14 cellular contexts compared by ENCODE assay signal in genomic region chr14:91278383-91278715, GRCh38. TPM values are rescaled to one million over a fixed set of nuclear protein-coding genes. Genes with fewer than 3 reads are reported as not detected.
DNase-seq lines count a peak whose midpoint lies in the region; ATAC-seq and TF ChIP-seq lines count a peak whose summit lies in the region.
"Had no signal": no experiment of that assay in that cellular context is flagged by ENCODE, and none has a peak within 500 bp of the region (broad histone marks: within the 10 kb centered on the region; RNA-seq: fewer than 3 reads in every experiment).

No MANE protein-coding gene starts in this region.

- peaks cover 7% of the 10 kb centered on the region for H3K36me3 Mint-ChIP-seq in activated naive CD4-positive, alpha-beta T cell treated with anti-CD3 and anti-CD28 coated beads, Interleukin-2, amount 50 U/mL, for 24 hours
- peaks cover 19% of the 10 kb centered on the region in 2 donors for H3K36me3 Mint-ChIP-seq in activated naive CD4-positive, alpha-beta T cell treated with anti-CD3 and anti-CD28 coated beads, Interleukin-2, amount 50 U/mL, for 72 hours

- H3K9ac ChIP-seq in stomach smooth muscle (ENCODE audit: low read length in 2 of 2), result no peak overlapping the region
- H3K9ac ChIP-seq: GM23248 had no signal

- H3K36me3 ChIP-seq in KOPT-K1 (ENCODE audit: insufficient read depth, low read length) (peaks cover 93% of the 10 kb centered on the region), stomach smooth muscle (ENCODE audit: control insufficient read depth in 2 of 2, insufficient read depth in 2 of 2, low read length in 2 of 2) (peaks cover 0 to 3% of the 10 kb centered on the region in 2 donors)

- POLR2A ChIA-PET in RWPE1 (lab: Yijun Ruan, JAX; ENCODE audit: low non-redundant PET), result no interaction called here

- no peak overlapping the region for H3K4me3 ChIP-seq in stomach smooth muscle (ENCODE audit: low read length in 2 of 2)
- H3K4me3 ChIP-seq: A549, GM12878, GM23248 had no signal

- H3K27ac ChIP-seq in KOPT-K1 (ENCODE audit: low read depth, low read length, poor library complexity, severe bottlenecking), result peak overlapping the region; percentile 13
- H3K27ac ChIP-seq in RWPE1, result peak overlapping the region; percentile 94
- H3K27ac ChIP-seq in stomach smooth muscle (ENCODE audit: low read length), result peak overlapping the region; percentile 66
- H3K27ac ChIP-seq: A549, GM23248 had no signal

- H3K4me3 Mint-ChIP-seq in activated naive CD4-positive, alpha-beta T cell treated with anti-CD3 and anti-CD28 coated beads, Interleukin-2, amount 50 U/mL, for 24 hours, result no peak overlapping the region
- no peak overlapping the region for H3K4me3 Mint-ChIP-seq in stimulated activated naive CD8-positive, alpha-beta T cell treated with anti-CD3 and anti-CD28 coated beads, Interleukin-15, amount 100 ng/mL, for 72 hours
- H3K4me3 Mint-ChIP-seq: CD14-positive monocyte, IgD-negative memory B cell had no signal

- H3K4me1 Mint-ChIP-seq in activated naive CD4-positive, alpha-beta T cell treated with anti-CD3 and anti-CD28 coated beads, Interleukin-2, amount 50 U/mL, for 24 hours, result no peaks in the 10 kb centered on the region
- peaks cover 6% of the 10 kb centered on the region for H3K4me1 Mint-ChIP-seq in stimulated activated naive CD8-positive, alpha-beta T cell treated with anti-CD3 and anti-CD28 coated beads, Interleukin-15, amount 100 ng/mL, for 72 hours
- H3K4me1 Mint-ChIP-seq: CD14-positive monocyte, IgD-negative memory B cell had no signal

- H3K4me1 ChIP-seq in stomach smooth muscle (ENCODE audit: control insufficient read depth, insufficient read depth, low read length), result peaks cover 18% of the 10 kb centered on the region
- H3K4me1 ChIP-seq: A549 had no signal

- no peaks in the 10 kb centered on the region for H3K27me3 Mint-ChIP-seq in activated naive CD4-positive, alpha-beta T cell treated with anti-CD3 and anti-CD28 coated beads, Interleukin-2, amount 50 U/mL, for 24 hours
- H3K27me3 Mint-ChIP-seq in stimulated activated naive CD8-positive, alpha-beta T cell treated with anti-CD3 and anti-CD28 coated beads, Interleukin-15, amount 100 ng/mL, for 72 hours, result no peaks in the 10 kb centered on the region
- H3K27me3 Mint-ChIP-seq: IgD-negative memory B cell had no signal

- H3K27me3 ChIP-seq in stomach smooth muscle (ENCODE audit: control insufficient read depth in 1 of 2, insufficient read depth in 2 of 2, low read length in 2 of 2), result no peaks in the 10 kb centered on the region

- TF ChIP-seq CTCF in RWPE1 (conservative IDR thresholded peaks at IDR 0.05; ENCODE audit: low read depth), result no peak

- ATAC-seq in activated naive CD4-positive, alpha-beta T cell treated with anti-CD3 and anti-CD28 coated beads, Interleukin-2, amount 50 U/mL, for 72 hours, result no peak
- no peak for ATAC-seq in stimulated activated naive CD8-positive, alpha-beta T cell treated with anti-CD3 and anti-CD28 coated beads, Interleukin-15, amount 100 ng/mL, for 72 hours
- ATAC-seq: A549, GM12878, HCT116 had no signal

- CTCF ChIA-PET in RWPE1 (lab: Yijun Ruan, JAX), result interaction anchor here (0.7 to 1.3 kb wide), 3 partner anchors 14 to 101 kb away, joined by 3 to 5 read pairs (median 4); no protein-coding TSS in a partner anchor

- no peaks in the 10 kb centered on the region for H3K9me3 ChIP-seq in KOPT-K1 (ENCODE audit: insufficient read depth, low read length, poor library complexity, severe bottlenecking)
- no peaks in the 10 kb centered on the region for H3K9me3 ChIP-seq in stomach smooth muscle (ENCODE audit: control insufficient read depth in 2 of 2, low read length in 2 of 2)
- H3K9me3 ChIP-seq: A549 had no signal

- H3K9me3 Mint-ChIP-seq in activated naive CD4-positive, alpha-beta T cell treated with anti-CD3 and anti-CD28 coated beads, Interleukin-2, amount 50 U/mL, for 24 hours, result no peaks in the 10 kb centered on the region
- no peaks in the 10 kb centered on the region for H3K9me3 Mint-ChIP-seq in activated naive CD4-positive, alpha-beta T cell treated with anti-CD3 and anti-CD28 coated beads, Interleukin-2, amount 50 U/mL, for 72 hours
- no peaks in the 10 kb centered on the region for H3K9me3 Mint-ChIP-seq in stimulated activated naive CD8-positive, alpha-beta T cell treated with anti-CD3 and anti-CD28 coated beads, Interleukin-15, amount 100 ng/mL, for 72 hours
- H3K9me3 Mint-ChIP-seq: CD14-positive monocyte, IgD-negative memory B cell had no signal

- DNase-seq in activated naive CD4-positive, alpha-beta T cell treated with anti-CD3 and anti-CD28 coated beads, Interleukin-2, amount 50 U/mL, for 72 hours (ENCODE audit: low spot score in 2 of 2), result no peak
- DNase-seq in RWPE1 (ENCODE audit: low spot score) (no peak), NCI-H2081 treated with DMSO at 0.1 percent for 48 hours (lab: John Stamatoyannopoulos, UW) (no peak)
- no peak for DNase-seq in stimulated activated naive CD8-positive, alpha-beta T cell treated with anti-CD3 and anti-CD28 coated beads, Interleukin-15, amount 100 ng/mL, for 72 hours
- DNase-seq: DMS53, GM23248 had no signal

- H3K27ac Mint-ChIP-seq in activated naive CD4-positive, alpha-beta T cell treated with anti-CD3 and anti-CD28 coated beads, Interleukin-2, amount 50 U/mL, for 24 hours, result peak overlapping the region; percentile 35
- peak overlapping the region in 1 of 2 donors; percentile 23 for H3K27ac Mint-ChIP-seq in activated naive CD4-positive, alpha-beta T cell treated with anti-CD3 and anti-CD28 coated beads, Interleukin-2, amount 50 U/mL, for 72 hours
- H3K27ac Mint-ChIP-seq in stimulated activated naive CD8-positive, alpha-beta T cell treated with anti-CD3 and anti-CD28 coated beads, Interleukin-15, amount 100 ng/mL, for 72 hours, result no peak overlapping the region
- H3K27ac Mint-ChIP-seq: IgD-negative memory B cell had no signal

RNA-seq across cellular contexts. Expression of gene GPR68, which starts 33.8 kb away (rescaled TPM):
- total RNA-seq in activated naive CD4-positive, alpha-beta T cell treated with anti-CD3 and anti-CD28 coated beads, Interleukin-2, amount 50 U/mL, for 72 hours, result 10 to 100 TPM in 1 of 2 donors, 1 to 10 TPM in 1; 4.6 to 12.7 TPM

Comparison
In these comparisons a context has a peak if more than half of its experiments do, and no peak if none do; other contexts are left out.
1. H3K27ac ChIP-seq: peak in every context shown above with its lines; median percentile 94 in RWPE1; 66 in stomach smooth muscle; 13 in KOPT-K1.